38 cellular contexts compared by ENCODE assay signal in genomic region chr5:102579379-102579778, GRCh38.
"Had no signal": no experiment of that assay in that cellular context is flagged by ENCODE, and none has a peak within 500 bp of the region (broad histone marks: within the 10 kb centered on the region; RNA-seq: fewer than 3 reads in every experiment).

No MANE protein-coding gene starts in this region.

- H3K9me3 ChIP-seq: adrenal gland, body of pancreas, breast epithelium, esophagus muscularis mucosa, gastroesophageal sphincter, heart right ventricle had no signal

- H3K36me3 ChIP-seq: adrenal gland, breast epithelium, cardiac muscle cell, esophagus muscularis mucosa, gastroesophageal sphincter, heart right ventricle, WERI-Rb-1 had no signal

- H2AFZ ChIP-seq: hepatocyte had no signal

- H3K27me3 Mint-ChIP-seq: activated naive CD8-positive, alpha-beta T cell treated with anti-CD3 and anti-CD28 coated beads for 36 hours; dendritic cell treated with granulocyte-macrophage colony-stimulating factor and Interleukin-4, amounts not matched to agents 40 ng/mL and 50 ng/mL, for 4 days had no signal

- ATAC-seq: activated CD4-positive, alpha-beta T cell treated with anti-CD3 and anti-CD28 coated beads for 36 hours; activated CD8-positive, alpha-beta memory T cell treated with anti-CD3 and anti-CD28 coated beads, Interleukin-2, amount 10 ng/mL, durations not matched to agents 7 days and 5 days; activated CD8-positive, alpha-beta T cell treated with anti-CD3 and anti-CD28 coated beads, Interleukin-2, amount 10 ng/mL, durations not matched to agents 7 days and 5 days; activated naive CD8-positive, alpha-beta T cell treated with anti-CD3 and anti-CD28 coated beads, Interleukin-2, amount 50 U/mL, for 24 hours; body of pancreas; foreskin keratinocyte; gastroesophageal sphincter; heart right ventricle had no signal

- H3K4me1 ChIP-seq: adrenal gland, breast epithelium, foreskin keratinocyte, gastroesophageal sphincter had no signal

- H3K27me3 ChIP-seq: adrenal gland, body of pancreas, breast epithelium, cardiac muscle cell, dorsolateral prefrontal cortex, esophagus muscularis mucosa, foreskin keratinocyte, gastroesophageal sphincter, heart right ventricle, hepatocyte had no signal

- H3K27ac Mint-ChIP-seq: activated CD4-positive, alpha-beta memory T cell treated with anti-CD3 and anti-CD28 coated beads for 36 hours; activated CD4-positive, alpha-beta T cell treated with anti-CD3 and anti-CD28 coated beads for 36 hours; activated CD4-positive, alpha-beta T cell treated with anti-CD3 and anti-CD28 coated beads, Interleukin-2, amount 10 ng/mL, durations not matched to agents 24 days and 14 days; activated CD8-positive, alpha-beta memory T cell treated with anti-CD3 and anti-CD28 coated beads, Interleukin-2, amount 10 ng/mL, durations not matched to agents 7 days and 5 days; activated CD8-positive, alpha-beta T cell treated with anti-CD3 and anti-CD28 coated beads, Interleukin-2, amount 10 ng/mL, durations not matched to agents 7 days and 5 days; activated naive CD4-positive, alpha-beta T cell treated with anti-CD3 and anti-CD28 coated beads for 36 hours; activated naive CD4-positive, alpha-beta T cell treated with anti-CD3 and anti-CD28 coated beads, Interleukin-2, amount 50 U/mL, for 24 hours; activated naive CD8-positive, alpha-beta T cell treated with anti-CD3 and anti-CD28 coated beads for 36 hours; activated naive CD8-positive, alpha-beta T cell treated with anti-CD3 and anti-CD28 coated beads, Interleukin-2, amount 50 U/mL, for 24 hours; activated T-helper 1 cell treated with anti-CD3 and anti-CD28 coated beads, Interleukin-12 subunit alpha, Interleukin-12 subunit beta, Interleukin-2, Interleukin-4 antibody, amounts not matched to agents 30 ng/mL and 10 ng/mL and 1 ng/mL, durations not matched to agents 14 hours and 24 hours and 36 hours; activated T-helper 2 cell treated with anti-CD3 and anti-CD28 coated beads, Interferon-gamma antibody, Interleukin-2, Interleukin-4, amounts not matched to agents 10 μg/mL and 5 μg/mL and 100 μg/mL, durations not matched to agents 14 hours and 24 hours and 36 hours; dendritic cell treated with granulocyte-macrophage colony-stimulating factor and Interleukin-4, amounts not matched to agents 40 ng/mL and 50 ng/mL, for 4 days; endodermal cell had no signal

- H3K9me3 Mint-ChIP-seq: activated CD4-positive, alpha-beta memory T cell treated with anti-CD3 and anti-CD28 coated beads for 36 hours; activated CD4-positive, alpha-beta T cell treated with anti-CD3 and anti-CD28 coated beads, Interleukin-2, amount 10 ng/mL, durations not matched to agents 24 days and 14 days; activated naive CD4-positive, alpha-beta T cell treated with anti-CD3 and anti-CD28 coated beads for 36 hours; activated naive CD4-positive, alpha-beta T cell treated with anti-CD3 and anti-CD28 coated beads, Interleukin-2, amount 50 U/mL, for 24 hours; activated naive CD8-positive, alpha-beta T cell treated with anti-CD3 and anti-CD28 coated beads for 36 hours; activated naive CD8-positive, alpha-beta T cell treated with anti-CD3 and anti-CD28 coated beads, Interleukin-2, amount 50 U/mL, for 24 hours; activated T-helper 1 cell treated with anti-CD3 and anti-CD28 coated beads, Interleukin-12 subunit alpha, Interleukin-12 subunit beta, Interleukin-2, Interleukin-4 antibody, amounts not matched to agents 30 ng/mL and 10 ng/mL and 1 ng/mL, durations not matched to agents 14 hours and 24 hours and 36 hours; activated T-helper 2 cell treated with anti-CD3 and anti-CD28 coated beads, Interferon-gamma antibody, Interleukin-2, Interleukin-4, amounts not matched to agents 10 μg/mL and 5 μg/mL and 100 μg/mL, durations not matched to agents 14 hours and 24 hours and 36 hours; dendritic cell treated with granulocyte-macrophage colony-stimulating factor and Interleukin-4, amounts not matched to agents 40 ng/mL and 50 ng/mL, for 4 days; endodermal cell had no signal

- H3K27ac ChIP-seq: adrenal gland, body of pancreas, breast epithelium, cardiac muscle cell, coronary artery, dorsolateral prefrontal cortex, esophagus muscularis mucosa, foreskin keratinocyte, gastroesophageal sphincter, heart right ventricle, hepatocyte, WERI-Rb-1 had no signal

- H3K4me1 Mint-ChIP-seq: activated CD4-positive, alpha-beta T cell treated with anti-CD3 and anti-CD28 coated beads for 36 hours; activated CD4-positive, alpha-beta T cell treated with anti-CD3 and anti-CD28 coated beads, Interleukin-2, amount 10 ng/mL, durations not matched to agents 24 days and 14 days; activated CD8-positive, alpha-beta memory T cell treated with anti-CD3 and anti-CD28 coated beads, Interleukin-2, amount 10 ng/mL, durations not matched to agents 7 days and 5 days; activated naive CD4-positive, alpha-beta T cell treated with anti-CD3 and anti-CD28 coated beads, Interleukin-2, amount 50 U/mL, for 24 hours; activated naive CD8-positive, alpha-beta T cell treated with anti-CD3 and anti-CD28 coated beads, Interleukin-2, amount 50 U/mL, for 24 hours had no signal

- H3K4me2 ChIP-seq: hepatocyte had no signal

- H3K79me2 ChIP-seq: hepatocyte had no signal

- H3K4me3 Mint-ChIP-seq: activated CD4-positive, alpha-beta memory T cell treated with anti-CD3 and anti-CD28 coated beads for 36 hours; activated CD4-positive, alpha-beta T cell treated with anti-CD3 and anti-CD28 coated beads for 36 hours; activated CD4-positive, alpha-beta T cell treated with anti-CD3 and anti-CD28 coated beads, Interleukin-2, amount 10 ng/mL, durations not matched to agents 24 days and 14 days; activated CD8-positive, alpha-beta memory T cell treated with anti-CD3 and anti-CD28 coated beads, Interleukin-2, amount 10 ng/mL, durations not matched to agents 7 days and 5 days; activated CD8-positive, alpha-beta T cell treated with anti-CD3 and anti-CD28 coated beads, Interleukin-2, amount 10 ng/mL, durations not matched to agents 7 days and 5 days; activated naive CD4-positive, alpha-beta T cell treated with anti-CD3 and anti-CD28 coated beads for 36 hours; activated naive CD4-positive, alpha-beta T cell treated with anti-CD3 and anti-CD28 coated beads, Interleukin-2, amount 50 U/mL, for 24 hours; activated naive CD8-positive, alpha-beta T cell treated with anti-CD3 and anti-CD28 coated beads for 36 hours; activated naive CD8-positive, alpha-beta T cell treated with anti-CD3 and anti-CD28 coated beads, Interleukin-2, amount 50 U/mL, for 24 hours; activated T-helper 1 cell treated with anti-CD3 and anti-CD28 coated beads, Interleukin-12 subunit alpha, Interleukin-12 subunit beta, Interleukin-2, Interleukin-4 antibody, amounts not matched to agents 30 ng/mL and 10 ng/mL and 1 ng/mL, durations not matched to agents 14 hours and 24 hours and 36 hours; dendritic cell treated with granulocyte-macrophage colony-stimulating factor and Interleukin-4, amounts not matched to agents 40 ng/mL and 50 ng/mL, for 4 days; endodermal cell had no signal

- DNase-seq: activated CD4-positive, alpha-beta memory T cell treated with anti-CD3 and anti-CD28 coated beads for 36 hours; activated CD4-positive, alpha-beta T cell treated with anti-CD3 and anti-CD28 coated beads for 36 hours; activated CD4-positive, alpha-beta T cell treated with anti-CD3 and anti-CD28 coated beads, Interleukin-2, amount 10 ng/mL, durations not matched to agents 24 days and 14 days; activated CD4-positive, CD25-positive, alpha-beta regulatory T cell; activated CD4-positive, CD25-positive, alpha-beta regulatory T cell treated with anti-CD3 and anti-CD28 coated beads, Interleukin-2, amount 50 U/mL, for 72 hours; activated CD8-positive, alpha-beta memory T cell treated with anti-CD3 and anti-CD28 coated beads, Interleukin-2, amount 10 ng/mL, durations not matched to agents 7 days and 5 days; activated CD8-positive, alpha-beta memory T cell treated with anti-CD3 and anti-CD28 coated beads, Interleukin-2, amount 50 U/mL, for 4 hours; activated CD8-positive, alpha-beta T cell treated with anti-CD3 and anti-CD28 coated beads, Interleukin-2, amount 10 ng/mL, durations not matched to agents 7 days and 5 days; activated effector memory CD4-positive, alpha-beta T cell treated with anti-CD3 and anti-CD28 coated beads, Interleukin-2, amount 50 U/mL, for 16 hours; activated naive CD4-positive, alpha-beta T cell treated with anti-CD3 and anti-CD28 coated beads for 36 hours; activated naive CD8-positive, alpha-beta T cell treated with anti-CD3 and anti-CD28 coated beads for 36 hours; activated naive CD8-positive, alpha-beta T cell treated with anti-CD3 and anti-CD28 coated beads, Interleukin-2, amount 50 U/mL, for 24 hours; activated T-cell treated with anti-CD3 and anti-CD28 coated beads, Interleukin-2, amount 50 U/mL, for 1 hour; activated T-cell treated with anti-CD3 and anti-CD28 coated beads, Interleukin-2, amount 50 U/mL, for 48 hours; adrenal gland; amygdala; aorta; body of pancreas; central memory CD4-positive, alpha-beta T cell; cerebellar nuclear complex; dorsolateral prefrontal cortex; effector memory CD4-positive, alpha-beta T cell; endodermal cell; erythroblast; foreskin keratinocyte; heart right ventricle; T-helper 2 cell; WERI-Rb-1 had no signal

- H3K36me3 Mint-ChIP-seq: activated CD4-positive, alpha-beta memory T cell treated with anti-CD3 and anti-CD28 coated beads for 36 hours; activated CD8-positive, alpha-beta memory T cell treated with anti-CD3 and anti-CD28 coated beads, Interleukin-2, amount 10 ng/mL, durations not matched to agents 7 days and 5 days; activated naive CD4-positive, alpha-beta T cell treated with anti-CD3 and anti-CD28 coated beads, Interleukin-2, amount 50 U/mL, for 24 hours; activated naive CD8-positive, alpha-beta T cell treated with anti-CD3 and anti-CD28 coated beads for 36 hours had no signal

- H3K4me3 ChIP-seq: adrenal gland, body of pancreas, breast epithelium, cardiac muscle cell, coronary artery, dorsolateral prefrontal cortex, esophagus muscularis mucosa, gastroesophageal sphincter, heart right ventricle, hepatocyte had no signal
